ENCODE assay signal across 36 cellular contexts in the genomic region with DNA sequence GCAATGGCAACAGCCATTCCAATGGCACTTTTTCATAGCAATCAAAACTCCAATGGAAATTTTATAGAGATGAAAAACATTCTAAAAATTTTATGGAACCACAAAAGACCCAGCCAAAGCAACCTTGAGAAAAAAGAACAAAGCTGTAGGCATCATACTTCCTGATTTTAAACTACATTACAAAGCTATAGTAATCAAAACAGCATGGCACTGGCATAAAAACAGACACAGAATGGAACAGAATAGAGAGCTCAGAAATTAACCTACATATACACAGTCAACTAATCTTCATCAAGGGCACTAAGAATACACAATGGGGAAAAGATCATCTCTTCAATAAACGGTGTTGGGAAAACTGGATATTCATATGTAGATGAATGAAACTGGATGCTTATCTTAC.
"Had no signal": no experiment of that assay in that cellular context is flagged by ENCODE, and none has a peak within 500 bp of the region (broad histone marks: within the 10 kb centered on the region; RNA-seq: fewer than 3 reads in every experiment).

No MANE protein-coding gene starts in this region.

- H3K4me3 ChIP-seq: MG63 had no signal

- H3K36me3 ChIP-seq: MG63 had no signal

- H3K9me3 ChIP-seq: MG63 had no signal

- DNase-seq: MG63, MM.1S, MV-4-11, NCI-H1048, NCI-H1092, NCI-H1092 treated with DMSO at 0.1 percent for 48 hours, NCI-H1105, NCI-H1105 treated with DMSO at 0.1 percent for 48 hours, NCI-H1417, NCI-H1417 treated with DMSO at 0.1 percent for 48 hours, NCI-H1436, NCI-H1436 treated with DMSO at 0.1 percent for 48 hours, NCI-H146, NCI-H1694, NCI-H1694 treated with DMSO at 0.1 percent for 48 hours, NCI-H187, NCI-H187 treated with DMSO at 0.1 percent for 48 hours, NCI-H1930, NCI-H2029, NCI-H2029 treated with DMSO at 0.1 percent for 48 hours, NCI-H2081, NCI-H2081 treated with DMSO at 0.1 percent for 48 hours, NCI-H2107, NCI-H2171, NCI-H2171 treated with DMSO at 0.1 percent for 48 hours, NCI-H2227 treated with DMSO at 0.1 percent for 48 hours, NCI-H226, NCI-H345, NCI-H446, NCI-H446 treated with DMSO at 0.1 percent for 48 hours, NCI-H510A, NCI-H510A treated with DMSO at 0.1 percent for 48 hours, NCI-H524, NCI-H524 treated with DMSO at 0.1 percent for 48 hours, NCI-H526, NCI-H526 treated with DMSO at 0.1 percent for 48 hours had no signal
